1 cellular context compared by ENCODE assay signal in the genomic region with DNA sequence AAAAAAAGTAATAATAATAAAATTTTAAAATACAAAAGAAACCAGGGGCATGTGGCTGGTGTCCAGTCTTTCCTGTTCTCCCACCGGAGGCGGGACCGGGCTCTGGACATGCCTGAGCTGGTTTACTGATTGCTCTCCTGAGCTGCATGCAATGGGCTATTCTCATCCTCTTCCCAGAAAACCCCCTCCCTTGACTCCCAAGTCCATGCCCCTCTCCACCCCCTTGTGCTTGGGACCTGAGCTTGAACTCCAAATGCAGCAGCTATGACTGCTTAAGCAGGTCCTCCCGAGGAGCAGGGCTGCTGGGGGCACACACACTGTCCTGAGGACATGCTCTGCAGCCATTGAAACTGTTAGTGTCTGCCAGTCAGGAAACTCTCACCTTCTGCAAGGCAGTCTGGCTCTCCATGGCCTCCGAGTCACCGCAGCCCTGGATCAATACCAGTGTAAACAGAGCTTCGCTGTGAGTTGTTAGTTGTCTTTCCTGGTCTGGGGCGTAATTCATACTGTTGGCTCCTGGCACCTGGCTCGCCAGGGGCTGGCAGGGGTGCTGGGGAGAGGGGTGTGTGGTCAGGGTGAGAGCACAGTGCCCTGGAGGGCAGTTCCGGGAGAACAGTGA.
A peak's percentile ranks its signal among the peaks of the same experiment; 100 is the strongest.
TF ChIP-seq lines count a peak whose summit lies in the region.

No MANE protein-coding gene starts in this region.

TF ChIP-seq in HepG2, 621 proteins besides CTCF, POLR2A, EP300 and RAD21 (continued from another document):
- TF ChIP-seq, protein P1, sequence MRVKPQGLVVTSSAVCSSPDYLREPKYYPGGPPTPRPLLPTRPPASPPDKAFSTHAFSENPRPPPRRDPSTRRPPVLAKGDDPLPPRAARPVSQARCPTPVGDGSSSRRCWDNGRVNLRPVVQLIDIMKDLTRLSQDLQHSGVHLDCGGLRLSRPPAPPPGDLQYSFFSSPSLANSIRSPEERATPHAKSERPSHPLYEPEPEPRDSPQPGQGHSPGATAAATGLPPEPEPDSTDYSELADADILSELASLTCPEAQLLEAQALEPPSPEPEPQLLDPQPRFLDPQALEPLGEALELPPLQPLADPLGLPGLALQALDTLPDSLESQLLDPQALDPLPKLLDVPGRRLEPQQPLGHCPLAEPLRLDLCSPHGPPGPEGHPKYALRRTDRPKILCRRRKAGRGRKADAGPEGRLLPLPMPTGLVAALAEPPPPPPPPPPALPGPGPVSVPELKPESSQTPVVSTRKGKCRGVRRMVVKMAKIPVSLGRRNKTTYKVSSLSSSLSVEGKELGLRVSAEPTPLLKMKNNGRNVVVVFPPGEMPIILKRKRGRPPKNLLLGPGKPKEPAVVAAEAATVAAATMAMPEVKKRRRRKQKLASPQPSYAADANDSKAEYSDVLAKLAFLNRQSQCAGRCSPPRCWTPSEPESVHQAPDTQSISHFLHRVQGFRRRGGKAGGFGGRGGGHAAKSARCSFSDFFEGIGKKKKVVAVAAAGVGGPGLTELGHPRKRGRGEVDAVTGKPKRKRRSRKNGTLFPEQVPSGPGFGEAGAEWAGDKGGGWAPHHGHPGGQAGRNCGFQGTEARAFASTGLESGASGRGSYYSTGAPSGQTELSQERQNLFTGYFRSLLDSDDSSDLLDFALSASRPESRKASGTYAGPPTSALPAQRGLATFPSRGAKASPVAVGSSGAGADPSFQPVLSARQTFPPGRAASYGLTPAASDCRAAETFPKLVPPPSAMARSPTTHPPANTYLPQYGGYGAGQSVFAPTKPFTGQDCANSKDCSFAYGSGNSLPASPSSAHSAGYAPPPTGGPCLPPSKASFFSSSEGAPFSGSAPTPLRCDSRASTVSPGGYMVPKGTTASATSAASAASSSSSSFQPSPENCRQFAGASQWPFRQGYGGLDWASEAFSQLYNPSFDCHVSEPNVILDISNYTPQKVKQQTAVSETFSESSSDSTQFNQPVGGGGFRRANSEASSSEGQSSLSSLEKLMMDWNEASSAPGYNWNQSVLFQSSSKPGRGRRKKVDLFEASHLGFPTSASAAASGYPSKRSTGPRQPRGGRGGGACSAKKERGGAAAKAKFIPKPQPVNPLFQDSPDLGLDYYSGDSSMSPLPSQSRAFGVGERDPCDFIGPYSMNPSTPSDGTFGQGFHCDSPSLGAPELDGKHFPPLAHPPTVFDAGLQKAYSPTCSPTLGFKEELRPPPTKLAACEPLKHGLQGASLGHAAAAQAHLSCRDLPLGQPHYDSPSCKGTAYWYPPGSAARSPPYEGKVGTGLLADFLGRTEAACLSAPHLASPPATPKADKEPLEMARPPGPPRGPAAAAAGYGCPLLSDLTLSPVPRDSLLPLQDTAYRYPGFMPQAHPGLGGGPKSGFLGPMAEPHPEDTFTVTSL (CRISPR knock-in tag; IDR thresholded peaks at IDR 0.05; ENCODE audit: borderline replicate concordance): 0 out of 2 replicates have a peak, but pooled peaks have one; percentile 37
- TF ChIP-seq POGZ (CRISPR knock-in tag; IDR thresholded peaks at IDR 0.05) (no peak), ZNF766 (CRISPR knock-in tag; IDR thresholded peaks at IDR 0.05; ENCODE audit: borderline replicate concordance) (no peak), ZSCAN25 (CRISPR knock-in tag; IDR thresholded peaks at IDR 0.05) (peak; percentile 85), BORCS8-MEF2B (CRISPR knock-in tag; IDR thresholded peaks at IDR 0.05) (no peak), ZNF136 (CRISPR knock-in tag; IDR thresholded peaks at IDR 0.05; ENCODE audit: low read depth) (no peak), YY1 (IDR thresholded peaks at IDR 0.05; ENCODE audit: insufficient read depth, insufficient replicate concordance, low read depth, low read length) (no peak), FOXA1 (IDR thresholded peaks at IDR 0.05) (no peak), FOXA1 (CRISPR knock-in tag; IDR thresholded peaks at IDR 0.05) (peak; percentile 78)
TF ChIP-seq in HepG2: peak in this region for 19.
